Comparison of ENCODE assay signal across 8 cellular contexts in the genomic region with DNA sequence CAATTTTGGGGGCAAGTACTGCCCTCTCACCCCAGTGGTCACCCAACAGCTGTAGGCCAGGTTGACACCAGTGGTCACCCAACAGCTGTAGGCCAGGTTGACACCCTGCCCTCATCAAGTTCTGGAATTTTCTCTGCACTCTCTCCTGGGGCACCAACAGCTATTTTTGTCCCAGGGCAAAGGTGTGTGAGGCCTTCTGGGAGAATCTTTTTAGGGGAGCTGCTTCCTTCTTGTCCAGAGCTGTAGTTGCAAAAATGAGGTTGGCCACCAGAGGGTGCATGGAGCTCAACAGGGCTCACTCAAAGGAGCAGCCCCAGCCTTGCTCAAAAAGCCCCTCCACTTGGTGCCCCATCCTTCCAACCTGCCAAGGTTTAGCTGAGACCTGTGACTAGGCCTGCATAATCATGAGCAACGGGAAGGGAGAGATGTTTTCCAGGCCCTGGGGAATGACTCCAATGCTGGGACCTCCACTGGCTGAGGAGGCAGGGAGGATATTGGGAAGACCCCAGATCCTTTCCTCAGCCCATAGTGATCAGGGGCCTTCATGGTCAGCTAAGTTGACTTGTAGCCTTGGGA. TPM values are rescaled to one million over a fixed set of nuclear protein-coding genes. Genes with fewer than 3 reads are reported as not detected.
DNase-seq lines count a peak whose midpoint lies in the region; ATAC-seq and TF ChIP-seq lines count a peak whose summit lies in the region.

No MANE protein-coding gene starts in this region.

- no peak overlapping the region for H3K27ac ChIP-seq in HCT116 (ENCODE audit: low read depth, low read length)

- no TSS peak for BruUV-seq in HCT116 (replicated peaks; lab: Mats Ljungman, UMichigan)

- H3K27me3 ChIP-seq in HCT116 (ENCODE audit: insufficient read depth, low read length), result no peaks in the 10 kb centered on the region

- intact Hi-C loops in HCT116 (cut with micrococcal nuclease), result loop anchor here (2.0 kb wide), 1 partner anchor 173 kb away; no protein-coding TSS in a partner anchor
- intact Hi-C loops in activated CD4-positive, alpha-beta T cell treated with anti-CD3 and anti-CD28 coated beads for 36 hours (cut with DNase I, micrococcal nuclease), result loop anchor here (1.0 to 2.0 kb wide), 4 partner anchors 131 to 263 kb away; partner anchors contain the start of gene SLC22A5 (in 1 of the 2)

- H3K9me2 ChIP-seq in HCT116 (ENCODE audit: insufficient read depth), result no peaks in the 10 kb centered on the region

- H3K36me3 ChIP-seq in HCT116 (ENCODE audit: control insufficient read depth in 1 of 2, insufficient read depth in 2 of 2, low read length in 2 of 2), result no peaks in the 10 kb centered on the region

- H3K4me3 ChIP-seq in HCT116 (replicated peaks in 1 of 2; ENCODE audit: low read depth in 1 of 2, low read length in 2 of 2), result no peak overlapping the region

- H2AFZ ChIP-seq in HCT116 (ENCODE audit: low read depth, low read length, poor library complexity, severe bottlenecking), result no peak overlapping the region

- no peaks in the 10 kb centered on the region for H3K79me2 ChIP-seq in HCT116 (ENCODE audit: insufficient read depth, low read length)

- H3K9me3 ChIP-seq in HCT116 (ENCODE audit: control insufficient read depth in 1 of 2, insufficient read depth in 1 of 2, low read depth in 1 of 2, low read length in 2 of 2), result no peaks in the 10 kb centered on the region

- no peak overlapping the region for H3K4me3 Mint-ChIP-seq in activated CD4-positive, alpha-beta T cell treated with anti-CD3 and anti-CD28 coated beads for 36 hours

- TF ChIP-seq RAD21 in HCT116 (IDR thresholded peaks at IDR 0.05; ENCODE audit: low read depth), result peak; percentile 85

- no peaks in the 10 kb centered on the region for H3K36me3 Mint-ChIP-seq in activated CD4-positive, alpha-beta T cell treated with anti-CD3 and anti-CD28 coated beads for 36 hours (ENCODE audit: low read depth)

- RAD21 ChIA-PET in HCT116 (lab: Charles Lee; ENCODE audit: low non-redundant PET in 1 of 2, low total read pairs in 2 of 2, uncharacterized antibody in 2 of 2, unreplicated experiment in 2 of 2), result interaction anchor here in 1 of 2 experiments (0.9 kb wide), 1 partner anchor 56 kb away, joined by 6 read pairs; the partner anchor contains the start of gene SLC22A4

- H3K4me1 Mint-ChIP-seq in activated CD4-positive, alpha-beta T cell treated with anti-CD3 and anti-CD28 coated beads for 36 hours, result no peaks in the 10 kb centered on the region

- peaks cover 5% of the 10 kb centered on the region for H3K9me3 Mint-ChIP-seq in activated CD4-positive, alpha-beta T cell treated with anti-CD3 and anti-CD28 coated beads for 36 hours (ENCODE audit: low read depth)

- TF ChIP-seq CTCF in HCT116 (IDR thresholded peaks at IDR 0.05 in 2 of 3, conservative IDR thresholded peaks at IDR 0.05 in 1 of 3; ENCODE audit: borderline replicate concordance in 1 of 3, insufficient read depth in 1 of 3, low read depth in 2 of 3, low read length in 2 of 3), result peak; percentile 65 to 87 (median 81)

- peak; percentile 43 for DNase-seq in GDM1 (lab: John Stamatoyannopoulos, UW)
- no peak for DNase-seq in HCT116 (ENCODE audit: low read depth, low spot score)
- DNase-seq in NCI-H2029 treated with DMSO at 0.1 percent for 48 hours (lab: John Stamatoyannopoulos, UW), result peak; percentile 27
- peak; percentile 89 for DNase-seq in activated CD4-positive, alpha-beta T cell treated with anti-CD3 and anti-CD28 coated beads for 36 hours
- DNase-seq in cerebellar cortex (ENCODE audit: low spot score), result peak; percentile 74
- DNase-seq in medulla oblongata (ENCODE audit: extremely low spot score), result peak; percentile 69
- DNase-seq in stimulated activated CD8-positive, alpha-beta memory T cell treated with anti-CD3 and anti-CD28 coated beads, Interleukin-2, amount 100 ng/mL, for 1 hour (ENCODE audit: low read depth in 2 of 2), result peak; percentile 29 to 57

- H3K27me3 Mint-ChIP-seq in activated CD4-positive, alpha-beta T cell treated with anti-CD3 and anti-CD28 coated beads for 36 hours, result peaks cover 6% of the 10 kb centered on the region

- H3K9ac ChIP-seq in HCT116 (ENCODE audit: low read length), result no peak overlapping the region

- no peak overlapping the region for H3K4me2 ChIP-seq in HCT116 (ENCODE audit: low read length)

- CTCF ChIA-PET in HCT116 (lab: Charles Lee), result interaction anchor here (0.6 to 2.2 kb wide), 23 partner anchors 9 to 263 kb away, joined by 3 to 19 read pairs (median 6); partner anchors contain the start of genes P4HA2, SLC22A4 and SLC22A5
- CTCF ChIA-PET in activated CD4-positive, alpha-beta T cell treated with anti-CD3 and anti-CD28 coated beads for 36 hours (lab: Charles Lee), result interaction anchor here (0.6 to 4.1 kb wide), 48 partner anchors 9 to 1902 kb away, joined by 3 to 48 read pairs (median 4); partner anchors contain the start of genes P4HA2, RAD50, SLC22A4 and SLC22A5

- peak; percentile 96 for ATAC-seq in HCT116
- ATAC-seq in activated CD4-positive, alpha-beta T cell treated with anti-CD3 and anti-CD28 coated beads for 36 hours, result peak; percentile 95
- ATAC-seq in HG02759 (IDR thresholded peaks at IDR 0.05; ENCODE audit: unreplicated experiment), result no peak

- POLR2A ChIA-PET in HCT116 (lab: Charles Lee), result interaction anchor here (1.3 to 2.2 kb wide), 3 partner anchors 10 to 55 kb away, joined by 3 to 16 read pairs (median 7); partner anchors contain the start of genes P4HA2 and SLC22A4
- POLR2A ChIA-PET in activated CD4-positive, alpha-beta T cell treated with anti-CD3 and anti-CD28 coated beads for 36 hours (lab: Charles Lee), result interaction anchor here (0.7 kb wide), 1 partner anchor 78 kb away, joined by 3 read pairs; no protein-coding TSS in a partner anchor

- no peaks in the 10 kb centered on the region for H3K4me1 ChIP-seq in HCT116 (ENCODE audit: control insufficient read depth in 1 of 2, insufficient read depth in 2 of 2, low read length in 2 of 2)

- no peak for TF ChIP-seq POLR2A in HCT116 (IDR thresholded peaks at IDR 0.05; ENCODE audit: borderline replicate concordance, extremely low read depth, insufficient read depth, insufficient read length)

- no peak overlapping the region for H3K27ac Mint-ChIP-seq in activated CD4-positive, alpha-beta T cell treated with anti-CD3 and anti-CD28 coated beads for 36 hours

- H4K20me1 ChIP-seq in HCT116 (ENCODE audit: insufficient read depth), result no peaks in the 10 kb centered on the region

TF ChIP-seq in HCT116, 20 proteins besides CTCF, POLR2A, EP300 and RAD21:
- TF ChIP-seq, protein P1, sequence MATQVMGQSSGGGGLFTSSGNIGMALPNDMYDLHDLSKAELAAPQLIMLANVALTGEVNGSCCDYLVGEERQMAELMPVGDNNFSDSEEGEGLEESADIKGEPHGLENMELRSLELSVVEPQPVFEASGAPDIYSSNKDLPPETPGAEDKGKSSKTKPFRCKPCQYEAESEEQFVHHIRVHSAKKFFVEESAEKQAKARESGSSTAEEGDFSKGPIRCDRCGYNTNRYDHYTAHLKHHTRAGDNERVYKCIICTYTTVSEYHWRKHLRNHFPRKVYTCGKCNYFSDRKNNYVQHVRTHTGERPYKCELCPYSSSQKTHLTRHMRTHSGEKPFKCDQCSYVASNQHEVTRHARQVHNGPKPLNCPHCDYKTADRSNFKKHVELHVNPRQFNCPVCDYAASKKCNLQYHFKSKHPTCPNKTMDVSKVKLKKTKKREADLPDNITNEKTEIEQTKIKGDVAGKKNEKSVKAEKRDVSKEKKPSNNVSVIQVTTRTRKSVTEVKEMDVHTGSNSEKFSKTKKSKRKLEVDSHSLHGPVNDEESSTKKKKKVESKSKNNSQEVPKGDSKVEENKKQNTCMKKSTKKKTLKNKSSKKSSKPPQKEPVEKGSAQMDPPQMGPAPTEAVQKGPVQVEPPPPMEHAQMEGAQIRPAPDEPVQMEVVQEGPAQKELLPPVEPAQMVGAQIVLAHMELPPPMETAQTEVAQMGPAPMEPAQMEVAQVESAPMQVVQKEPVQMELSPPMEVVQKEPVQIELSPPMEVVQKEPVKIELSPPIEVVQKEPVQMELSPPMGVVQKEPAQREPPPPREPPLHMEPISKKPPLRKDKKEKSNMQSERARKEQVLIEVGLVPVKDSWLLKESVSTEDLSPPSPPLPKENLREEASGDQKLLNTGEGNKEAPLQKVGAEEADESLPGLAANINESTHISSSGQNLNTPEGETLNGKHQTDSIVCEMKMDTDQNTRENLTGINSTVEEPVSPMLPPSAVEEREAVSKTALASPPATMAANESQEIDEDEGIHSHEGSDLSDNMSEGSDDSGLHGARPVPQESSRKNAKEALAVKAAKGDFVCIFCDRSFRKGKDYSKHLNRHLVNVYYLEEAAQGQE (IDR thresholded peaks at IDR 0.05; ENCODE audit: low read depth), result no peak
- TF ChIP-seq EZH2 (IDR thresholded peaks at IDR 0.05) (no peak), TCF7L2 (IDR thresholded peaks at IDR 0.05; ENCODE audit: borderline replicate concordance, extremely low read depth, insufficient read depth, insufficient read length) (no peak), CBX3 (IDR thresholded peaks at IDR 0.05; ENCODE audit: low read depth) (no peak), ZNF274 (IDR thresholded peaks at IDR 0.05; ENCODE audit: low read depth, low read length) (no peak), EZH2phosphoT487 (IDR thresholded peaks at IDR 0.05; ENCODE audit: borderline replicate concordance) (no peak), SIN3A (IDR thresholded peaks at IDR 0.05; ENCODE audit: low read depth) (no peak), CEBPB (IDR thresholded peaks at IDR 0.05; ENCODE audit: low read depth) (no peak), ZFX (IDR thresholded peaks at IDR 0.05) (no peak), ATF3 (IDR thresholded peaks at IDR 0.05) (no peak)

RNA-seq across cellular contexts. Expression of gene P4HA2, which starts 10.6 kb away (rescaled TPM):
- 29.0 TPM for total RNA-seq in HCT116 (2021; ENCODE audit: unreplicated experiment)
- polyA plus RNA-seq in HCT116 (2012), result 60.4 and 81.2 TPM in 2 replicates
- 1 to 10 TPM; 6.1 to 8.9 TPM for total RNA-seq in activated CD4-positive, alpha-beta T cell treated with anti-CD3 and anti-CD28 coated beads for 36 hours

RNA-seq across cellular contexts. Expression of gene PDLIM4, which starts 19.2 kb away (rescaled TPM):
- total RNA-seq in HCT116 (2021; ENCODE audit: unreplicated experiment), result not detected
- polyA plus RNA-seq in HCT116 (2012), result 0.12 and 0.30 TPM in 2 replicates
- under 1 TPM; 0.21 to 0.23 TPM for total RNA-seq in activated CD4-positive, alpha-beta T cell treated with anti-CD3 and anti-CD28 coated beads for 36 hours

RNA-seq across cellular contexts. Expression of gene SLC22A4, which starts 55.9 kb away (rescaled TPM):
- total RNA-seq in HCT116 (2021; ENCODE audit: unreplicated experiment), result 0.59 TPM
- 0.26 and 0.34 TPM in 2 replicates for polyA plus RNA-seq in HCT116 (2012)
- 1 to 10 TPM in 1 of 2 experiments, under 1 TPM in 1; 0.66 to 1.1 TPM for total RNA-seq in activated CD4-positive, alpha-beta T cell treated with anti-CD3 and anti-CD28 coated beads for 36 hours
